Comparison of ENCODE assay signal across 24 cellular contexts in the genomic region with DNA sequence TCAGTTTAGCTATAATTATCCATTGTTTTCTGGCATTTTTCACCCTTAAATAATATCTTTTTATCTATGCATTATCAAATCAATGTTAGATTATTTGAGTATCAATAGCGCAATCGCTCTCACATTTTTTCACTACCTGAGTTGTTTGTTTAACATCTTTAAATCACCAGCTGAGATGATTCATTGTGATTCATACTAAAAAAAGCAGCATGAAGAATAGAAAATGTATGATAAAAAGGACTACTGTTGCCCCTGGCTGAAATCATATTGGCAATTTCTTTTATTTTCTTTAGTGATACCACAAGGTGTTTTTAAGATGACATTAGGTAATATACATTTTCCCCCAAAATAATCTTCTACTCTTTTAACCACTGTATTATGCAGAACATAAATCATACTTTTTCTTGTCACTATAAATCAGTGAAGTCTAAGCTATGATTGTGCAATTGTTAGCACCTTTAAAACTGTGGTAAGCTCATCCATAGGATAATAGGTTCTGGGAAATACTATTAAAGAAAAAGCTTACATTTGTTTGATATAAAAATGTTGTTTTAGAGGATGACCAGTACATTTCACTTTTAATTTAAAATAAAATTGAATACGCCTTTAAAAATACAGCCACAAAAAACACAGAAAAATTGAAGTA.
DNase-seq lines count a peak whose midpoint lies in the region; ATAC-seq, FAIRE-seq and TF ChIP-seq lines count a peak whose summit lies in the region.
"Had no signal": no experiment of that assay in that cellular context is flagged by ENCODE, and none has a peak within 500 bp of the region (broad histone marks: within the 10 kb centered on the region; RNA-seq: fewer than 3 reads in every experiment).

No MANE protein-coding gene starts in this region.

- H3K9me3 ChIP-seq in osteoblast (ENCODE audit: low read depth, low read length) (no peaks in the 10 kb centered on the region), trophoblast cell (ENCODE audit: insufficient read depth, low read depth, low read length) (no peaks in the 10 kb centered on the region)
- H3K9me3 ChIP-seq: testis, vagina had no signal

- H3K4me3 ChIP-seq in bronchial epithelial cell (ENCODE audit: low read depth, low read length): no peak overlapping the region
- no peak overlapping the region for H3K4me3 ChIP-seq in osteoblast (ENCODE audit: insufficient read depth, low read length)
- no peak overlapping the region for H3K4me3 ChIP-seq in trophoblast cell (ENCODE audit: low read depth, low read length)
- H3K4me3 ChIP-seq: SK-N-MC, testis, vagina had no signal

- H3K4me2 ChIP-seq in osteoblast (ENCODE audit: insufficient read depth, low read length) (no peak overlapping the region), trophoblast cell (ENCODE audit: low read length) (no peak overlapping the region)
- H3K4me2 ChIP-seq: KMS-11 had no signal

- H2AK5ac ChIP-seq in trophoblast cell (ENCODE audit: low read length): no peak overlapping the region

- no peak overlapping the region for H4K91ac ChIP-seq in trophoblast cell (ENCODE audit: low read depth, low read length)

- no peak overlapping the region for H2BK12ac ChIP-seq in trophoblast cell (ENCODE audit: low read length)

- H2BK5ac ChIP-seq in trophoblast cell (ENCODE audit: low read depth, low read length, poor library complexity): no peak overlapping the region

- FAIRE-seq in bronchial epithelial cell (lab: Jason Lieb, UNC): no peak
- FAIRE-seq: frontal cortex had no signal

- no peak overlapping the region for H2BK120ac ChIP-seq in trophoblast cell (ENCODE audit: insufficient read depth, low read length, poor library complexity)

- H3K79me2 ChIP-seq in osteoblast (ENCODE audit: insufficient read depth, low read length) (no peaks in the 10 kb centered on the region), trophoblast cell (ENCODE audit: control insufficient read depth, insufficient read depth, low read length, poor library complexity) (no peaks in the 10 kb centered on the region)

- no CpG with 5 or more reads among the region's 3 CpGs for WGBS in trophoblast cell (ENCODE audit: extremely low coverage, insufficient coverage, insufficient read length)

- H3K36me3 ChIP-seq in bronchial epithelial cell (ENCODE audit: control insufficient read depth, insufficient read depth, low read length): no peaks in the 10 kb centered on the region
- H3K36me3 ChIP-seq in osteoblast (ENCODE audit: insufficient read depth, low read length): no peaks in the 10 kb centered on the region
- no peaks in the 10 kb centered on the region for H3K36me3 ChIP-seq in trophoblast cell (ENCODE audit: control insufficient read depth in 1 of 2, insufficient read depth in 2 of 2, low read length in 2 of 2)
- H3K36me3 ChIP-seq: vagina had no signal

- no peak overlapping the region for H3K18ac ChIP-seq in trophoblast cell (ENCODE audit: low read length)

- H3K23ac ChIP-seq in trophoblast cell (ENCODE audit: low read length): no peak overlapping the region

- no peak overlapping the region for H4K8ac ChIP-seq in trophoblast cell (ENCODE audit: low read depth, low read length)

- H2AFZ ChIP-seq in osteoblast (ENCODE audit: low read length) (no peak overlapping the region), trophoblast cell (ENCODE audit: insufficient read depth, low read length, poor library complexity) (no peak overlapping the region)

- H4K20me1 ChIP-seq in osteoblast (ENCODE audit: insufficient read depth, low read length): no peaks in the 10 kb centered on the region

- no peak overlapping the region for H4K12ac ChIP-seq in trophoblast cell (ENCODE audit: low read depth, low read length)

- H3K4ac ChIP-seq in trophoblast cell (ENCODE audit: low read depth, low read length): no peak overlapping the region

- no peak overlapping the region for H3K9ac ChIP-seq in trophoblast cell (ENCODE audit: low read length)
- H3K9ac ChIP-seq: KMS-11 had no signal

- no peak for TF ChIP-seq EP300 in Ishikawa (IDR thresholded peaks at IDR 0.05; ENCODE audit: borderline replicate concordance)

- H3K27me3 ChIP-seq in bronchial epithelial cell (ENCODE audit: control insufficient read depth, insufficient read depth, low read length) (no peaks in the 10 kb centered on the region), osteoblast (ENCODE audit: insufficient read depth, low read length) (no peaks in the 10 kb centered on the region), trophoblast cell (ENCODE audit: insufficient read depth, low read length) (no peaks in the 10 kb centered on the region)
- H3K27me3 ChIP-seq: testis, vagina had no signal

- DNase-seq in EL (peak; percentile 1), bronchial epithelial cell (ENCODE audit: low read depth) (peak; percentile 93), osteoblast (ENCODE audit: insufficient read length, low spot score, missing footprints) (peak; percentile 44), trophoblast cell (no peak), NCI-H187 treated with DMSO at 0.1 percent for 48 hours (lab: John Stamatoyannopoulos, UW) (no peak)
- DNase-seq: activated naive CD4-positive, alpha-beta T cell treated with anti-CD3 and anti-CD28 coated beads, Interleukin-2, amount 50 U/mL, for 16 hours; anterior cingulate cortex; GDM1; HFFc6; left ventricle myocardium superior; NCI-H1694 treated with DMSO at 0.1 percent for 48 hours; NCI-H526 treated with DMSO at 0.1 percent for 48 hours; retina; stimulated activated CD4-positive, alpha-beta T cell treated with anti-CD3 and anti-CD28 coated beads, Interleukin-4, amount 100 ng/mL, for 1 hour; stimulated activated naive CD4-positive, alpha-beta T cell treated with Interleukin-2 at 50 U/mL for 16 hours; testis had no signal

- no peak for TF ChIP-seq RAD21 in Ishikawa (IDR thresholded peaks at IDR 0.05; ENCODE audit: low read depth)

- no peak for ATAC-seq in GM19351 (IDR thresholded peaks at IDR 0.05; ENCODE audit: unreplicated experiment)
- ATAC-seq: left ventricle myocardium superior; natural killer cell treated with Interleukin-12 subunit alpha and Interleukin-12 subunit beta and Interleukin-15 and Interleukin-18, amount 100 ng/mL, for 72 hours; WTC11 had no signal

- TF ChIP-seq CTCF in bronchial epithelial cell (IDR thresholded peaks at IDR 0.05; ENCODE audit: insufficient read depth, low read length, severe bottlenecking): no peak
- TF ChIP-seq CTCF in osteoblast (IDR thresholded peaks at IDR 0.05; ENCODE audit: extremely low read depth, low read depth, low read length): no peak

- H3K27ac ChIP-seq in osteoblast (ENCODE audit: low read depth, low read length): no peak overlapping the region
- H3K27ac ChIP-seq in trophoblast cell (ENCODE audit: low read depth, low read length): no peak overlapping the region
- H3K27ac ChIP-seq: KMS-11, SK-N-MC, testis, vagina had no signal

- H3K79me1 ChIP-seq in trophoblast cell (ENCODE audit: low read length): no peaks in the 10 kb centered on the region

- H3K14ac ChIP-seq in trophoblast cell (ENCODE audit: low read length): no peak overlapping the region

- peaks cover 10% of the 10 kb centered on the region for H3K4me1 ChIP-seq in osteoblast (ENCODE audit: insufficient read depth, low read length)
- H3K4me1 ChIP-seq in trophoblast cell (ENCODE audit: control insufficient read depth in 1 of 2, insufficient read depth in 2 of 2, low read length in 2 of 2): no peaks in the 10 kb centered on the region
- H3K4me1 ChIP-seq: testis, vagina had no signal

TF ChIP-seq in Ishikawa, 13 proteins besides CTCF, POLR2A, EP300 and RAD21:
- TF ChIP-seq YY1 (IDR thresholded peaks at IDR 0.05; ENCODE audit: low read depth) (no peak), CEBPB (IDR thresholded peaks at IDR 0.05) (peak; percentile 56; the same call in 1 of the 2 replicates)

Comparison
In these comparisons a context has a peak if more than half of its experiments do, and no peak if none do; other contexts are left out.
1. DNase-seq: peak in EL (single experiment), bronchial epithelial cell (single experiment) and osteoblast (single experiment); none in trophoblast cell (0 of 2) and NCI-H187 treated with DMSO at 0.1 percent for 48 hours (single experiment).